14 cellular contexts compared by ENCODE assay signal in genomic region chr7:156753630-156754029, GRCh38.
"Had no signal": no experiment of that assay in that cellular context is flagged by ENCODE, and none has a peak within 500 bp of the region (broad histone marks: within the 10 kb centered on the region; RNA-seq: fewer than 3 reads in every experiment).

No MANE protein-coding gene starts in this region.

- H3K27ac ChIP-seq: colonic mucosa, foreskin keratinocyte, transverse colon had no signal

- H3K9me3 ChIP-seq: colonic mucosa, transverse colon had no signal

- H3K4me3 Mint-ChIP-seq: activated CD4-positive, alpha-beta memory T cell treated with anti-CD3 and anti-CD28 coated beads for 36 hours; activated naive CD4-positive, alpha-beta T cell treated with anti-CD3 and anti-CD28 coated beads for 36 hours; stimulated activated effector memory CD8-positive, alpha-beta T cell treated with anti-CD3 and anti-CD28 coated beads, Interleukin-12 subunit alpha, Interleukin-12 subunit beta, amount 100 ng/mL, for 72 hours; T-helper 2 cell treated with Interferon-gamma antibody and Interleukin-4, amounts not matched to agents 5 μg/mL and 100 μg/mL, for 36 hours had no signal

- H3K4me1 ChIP-seq: colonic mucosa, foreskin keratinocyte, transverse colon had no signal

- H3K27me3 ChIP-seq: colonic mucosa, foreskin keratinocyte, transverse colon had no signal

- H3K4me2 ChIP-seq: smooth muscle cell had no signal

- H3K27ac Mint-ChIP-seq: activated naive CD4-positive, alpha-beta T cell treated with anti-CD3 and anti-CD28 coated beads for 36 hours; stimulated activated effector memory CD8-positive, alpha-beta T cell treated with anti-CD3 and anti-CD28 coated beads, Interleukin-12 subunit alpha, Interleukin-12 subunit beta, amount 100 ng/mL, for 72 hours; T-helper 2 cell treated with Interferon-gamma antibody and Interleukin-4, amounts not matched to agents 5 μg/mL and 100 μg/mL, for 36 hours had no signal

- H3K36me3 ChIP-seq: colonic mucosa, transverse colon had no signal

- DNase-seq: activated CD4-positive, CD25-positive, alpha-beta regulatory T cell treated with anti-CD3 and anti-CD28 coated beads, Interleukin-2, amount 50 U/mL, for 72 hours; activated CD8-positive, alpha-beta memory T cell treated with anti-CD3 and anti-CD28 coated beads, Interleukin-2, amount 50 U/mL, for 4 hours; activated naive CD4-positive, alpha-beta T cell treated with anti-CD3 and anti-CD28 coated beads for 36 hours; colonic mucosa; foreskin keratinocyte; left ventricle myocardium superior; right cardiac atrium; transverse colon had no signal

- ATAC-seq: foreskin keratinocyte, left ventricle myocardium superior, right cardiac atrium had no signal

- H3K9me3 Mint-ChIP-seq: activated CD4-positive, alpha-beta memory T cell treated with anti-CD3 and anti-CD28 coated beads for 36 hours; activated naive CD4-positive, alpha-beta T cell treated with anti-CD3 and anti-CD28 coated beads for 36 hours; stimulated activated effector memory CD8-positive, alpha-beta T cell treated with anti-CD3 and anti-CD28 coated beads, Interleukin-12 subunit alpha, Interleukin-12 subunit beta, amount 100 ng/mL, for 72 hours had no signal

- H3K4me3 ChIP-seq: colonic mucosa, smooth muscle cell, transverse colon had no signal

- FAIRE-seq: astrocyte, keratinocyte had no signal

- H3K27me3 Mint-ChIP-seq: activated CD4-positive, alpha-beta memory T cell treated with anti-CD3 and anti-CD28 coated beads for 36 hours had no signal
